Comparison of ENCODE assay signal across 31 cellular contexts in the genomic region with DNA sequence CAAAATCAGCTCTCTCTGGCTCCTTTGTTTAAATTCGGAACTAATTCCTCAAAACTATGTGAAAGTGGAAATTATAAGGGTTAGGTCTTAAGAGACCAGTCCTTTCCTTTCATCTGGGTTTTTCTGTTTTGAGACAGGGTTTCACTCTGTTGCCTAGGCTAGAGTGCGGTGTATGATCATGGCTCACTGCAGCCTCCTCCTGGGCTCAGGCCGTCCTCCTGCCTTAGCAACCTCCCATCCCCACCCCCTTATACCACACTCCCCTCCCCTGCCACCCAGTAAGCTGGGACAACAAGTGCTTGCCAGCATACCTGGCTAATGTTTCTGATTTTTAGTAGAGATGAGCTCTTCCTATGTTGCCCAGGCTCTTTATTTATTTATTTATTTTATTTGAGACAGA.
"Had no signal": no experiment of that assay in that cellular context is flagged by ENCODE, and none has a peak within 500 bp of the region (broad histone marks: within the 10 kb centered on the region; RNA-seq: fewer than 3 reads in every experiment).

No MANE protein-coding gene starts in this region.

- DNase-seq: activated CD4-positive, alpha-beta T cell treated with anti-CD3 and anti-CD28 coated beads for 48 hours; activated CD4-positive, alpha-beta T cell treated with anti-CD3 and anti-CD28 coated beads, Interleukin-2, amount 50 U/mL, for 1 hour; activated CD4-positive, alpha-beta T cell treated with anti-CD3 and anti-CD28 coated beads, Interleukin-2, amount 50 U/mL, for 48 hours; activated CD8-positive, alpha-beta memory T cell treated with anti-CD3 and anti-CD28 coated beads for 24 hours; activated CD8-positive, alpha-beta T cell treated with anti-CD3 and anti-CD28 coated beads for 36 hours; activated effector memory CD4-positive, alpha-beta T cell treated with Interleukin-2 at 50 U/mL for 16 hours; activated gamma-delta T cell treated with Interleukin-2 at 50 U/mL for 16 hours; activated naive CD4-positive, alpha-beta T cell treated with anti-CD3 and anti-CD28 coated beads, Interleukin-2, amount 50 U/mL, for 16 hours; activated naive CD4-positive, alpha-beta T cell treated with Interleukin-2 at 50 U/mL for 16 hours; activated T-cell treated with anti-CD3 and anti-CD28 coated beads, Interleukin-2, amount 50 U/mL, for 4 hours; amniotic stem cell; anterior cingulate cortex; brain microvascular endothelial cell; cortex of kidney; effector CD8-positive, alpha-beta T cell; esophagus squamous epithelium; foreskin melanocyte; head of caudate nucleus; T-helper 1 cell; T-helper 17 cell; T1000 had no signal

- H3K4me3 ChIP-seq: esophagus squamous epithelium had no signal

- H3K27ac ChIP-seq: brain microvascular endothelial cell, epithelial cell of prostate, esophagus squamous epithelium, VCaP had no signal

- H3K36me3 ChIP-seq: brain microvascular endothelial cell, esophagus squamous epithelium had no signal

- ATAC-seq: activated CD4-positive, CD25-positive, alpha-beta regulatory T cell treated with anti-CD3 and anti-CD28 coated beads, Interleukin-2, amount 50 U/mL, for 24 hours; activated CD8-positive, alpha-beta T cell treated with anti-CD3 and anti-CD28 coated beads for 36 hours; activated T-cell treated with anti-CD3 and anti-CD28 coated beads, Interleukin-2, amount 50 U/mL, for 4 hours; activated T-helper 17 cell treated with anti-CD3 and anti-CD28 coated beads, Interleukin-2, amount 50 U/mL, for 72 hours; T-helper 17 cell; WTC11 had no signal

- H3K27me3 ChIP-seq: brain microvascular endothelial cell, esophagus squamous epithelium had no signal

- FAIRE-seq: astrocyte, bronchial epithelial cell, colon, endometrium, endothelial cell of umbilical vein had no signal

- H3K9me3 ChIP-seq: esophagus squamous epithelium had no signal
